ENCODE assay signal across 10 cellular contexts in genomic region chr5:54743581-54743980, GRCh38.
DNase-seq lines count a peak whose midpoint lies in the region; ATAC-seq and TF ChIP-seq lines count a peak whose summit lies in the region.
"Had no signal": no experiment of that assay in that cellular context is flagged by ENCODE, and none has a peak within 500 bp of the region (broad histone marks: within the 10 kb centered on the region; RNA-seq: fewer than 3 reads in every experiment).

No MANE protein-coding gene starts in this region.

- no peaks in the 10 kb centered on the region for H3K9me3 ChIP-seq in SK-N-MC (ENCODE audit: low read depth, low read length)
- H3K9me3 ChIP-seq in smooth muscle cell (replicated peaks; ENCODE audit: low read depth): no peaks in the 10 kb centered on the region

- H3K4me3 ChIP-seq in H7 (ENCODE audit: insufficient read depth, low read depth, low read length): no peak overlapping the region
- H3K4me3 ChIP-seq in SK-N-MC: peak overlapping the region; percentile 68
- no peak overlapping the region for H3K4me3 ChIP-seq in smooth muscle cell

- no peaks in the 10 kb centered on the region for H3K79me2 ChIP-seq in smooth muscle cell (ENCODE audit: low read depth)

- H3K9ac ChIP-seq in SK-N-MC (ENCODE audit: insufficient read length) (peak overlapping the region; percentile 91), smooth muscle cell (ENCODE audit: low read depth) (peak overlapping the region; percentile 67)

- peak overlapping the region; percentile 100 for H3K27ac ChIP-seq in SK-N-MC
- H3K27ac ChIP-seq in foreskin keratinocyte: peak overlapping the region; percentile 50
- H3K27ac ChIP-seq in smooth muscle cell (ENCODE audit: low read depth): peak overlapping the region; percentile 95

- peak overlapping the region; percentile 54 for H3K4me2 ChIP-seq in smooth muscle cell

- no peak for TF ChIP-seq CTCF in foreskin keratinocyte (conservative IDR thresholded peaks at IDR 0.05)
- no peak for TF ChIP-seq CTCF in smooth muscle cell (IDR thresholded peaks at IDR 0.05; ENCODE audit: borderline replicate concordance, insufficient read depth, poor library complexity, severe bottlenecking)

- DNase-seq in H7 (peak; percentile 8), SK-N-MC (ENCODE audit: low read depth, low spot score) (no peak), foreskin keratinocyte (no peak), smooth muscle cell (lab: John Stamatoyannopoulos, UW; ENCODE audit: unreplicated experiment) (no peak), globus pallidus (ENCODE audit: low spot score) (no peak), NCI-H748 treated with DMSO at 0.1 percent for 48 hours (lab: John Stamatoyannopoulos, UW) (no peak)
- DNase-seq: activated CD4-positive, alpha-beta T cell treated with anti-CD3 and anti-CD28 coated beads, Interleukin-2, amount 50 U/mL, for 1 hour; stimulated activated CD4-positive, alpha-beta T cell treated with anti-CD3 and anti-CD28 coated beads, Interleukin-12 subunit alpha, Interleukin-12 subunit beta, amount 100 ng/mL, for 4 hours had no signal

- H3K36me3 ChIP-seq in H7 (replicated peaks; ENCODE audit: control insufficient read depth, insufficient read depth, low read length): no peaks in the 10 kb centered on the region
- no peaks in the 10 kb centered on the region for H3K36me3 ChIP-seq in SK-N-MC (ENCODE audit: insufficient read depth, low read length)
- no peaks in the 10 kb centered on the region for H3K36me3 ChIP-seq in smooth muscle cell (ENCODE audit: low read depth)

- peaks cover 21% of the 10 kb centered on the region for H3F3A ChIP-seq in smooth muscle cell (ENCODE audit: low read depth)

- H3K27me3 ChIP-seq in H7 (ENCODE audit: control insufficient read depth, insufficient read depth, low read length): no peaks in the 10 kb centered on the region
- H3K27me3 ChIP-seq in foreskin keratinocyte: no peaks in the 10 kb centered on the region
- no peaks in the 10 kb centered on the region for H3K27me3 ChIP-seq in smooth muscle cell (ENCODE audit: low read depth)

- H3K4me1 ChIP-seq in foreskin keratinocyte (peaks cover 29% of the 10 kb centered on the region), smooth muscle cell (ENCODE audit: low read depth) (peaks cover 25% of the 10 kb centered on the region)

- WGBS in smooth muscle cell (ENCODE audit: low lambda C conversion rate): 72% methylated on average over 5 of the region's 5 CpGs

- peak overlapping the region; percentile 86 for H2AFZ ChIP-seq in smooth muscle cell (ENCODE audit: low read depth)

- no peaks in the 10 kb centered on the region for H4K20me1 ChIP-seq in smooth muscle cell (ENCODE audit: low read depth)

- ATAC-seq in foreskin keratinocyte: no peak
- ATAC-seq in HG02981 (IDR thresholded peaks at IDR 0.05; ENCODE audit: unreplicated experiment): no peak
- ATAC-seq: Panc1 had no signal

Comparison
In these comparisons a context has a peak if more than half of its experiments do, and no peak if none do; other contexts are left out.
1. H3K27ac ChIP-seq: peak in every context shown above with its lines; median percentile 100 in SK-N-MC; 95 in smooth muscle cell; 50 in foreskin keratinocyte.